ENCODE assay signal across 34 cellular contexts in genomic region chr12:130331146-130331545, GRCh38. TPM values are rescaled to one million over a fixed set of nuclear protein-coding genes. Genes with fewer than 3 reads are reported as not detected.
"Had no signal": no experiment of that assay in that cellular context is flagged by ENCODE, and none has a peak within 500 bp of the region (broad histone marks: within the 10 kb centered on the region; RNA-seq: fewer than 3 reads in every experiment).

No MANE protein-coding gene starts in this region.

- H3K4me1 Mint-ChIP-seq: activated CD4-positive, alpha-beta T cell treated with anti-CD3 and anti-CD28 coated beads for 36 hours; activated CD4-positive, alpha-beta T cell treated with anti-CD3 and anti-CD28 coated beads, Interleukin-2, amount 10 ng/mL, durations not matched to agents 7 days and 5 days had no signal

- H3K4me3 ChIP-seq: SJSA1 had no signal

- H3K36me3 ChIP-seq: brain microvascular endothelial cell, SJSA1 had no signal

- ATAC-seq: activated CD4-positive, alpha-beta T cell treated with anti-CD3 and anti-CD28 coated beads for 36 hours; activated CD4-positive, CD25-positive, alpha-beta regulatory T cell treated with anti-CD3 and anti-CD28 coated beads, Interleukin-2, amount 50 U/mL, for 24 hours; activated naive CD4-positive, alpha-beta T cell treated with anti-CD3 and anti-CD28 coated beads, Interleukin-2, amount 50 U/mL, for 72 hours; activated T-cell treated with anti-CD3 and anti-CD28 coated beads, Interleukin-2, amount 50 U/mL, for 4 hours; Panc1 had no signal

- H3K27me3 ChIP-seq: brain microvascular endothelial cell, SJSA1 had no signal

- H3K4me3 Mint-ChIP-seq: activated CD4-positive, alpha-beta T cell treated with anti-CD3 and anti-CD28 coated beads for 36 hours; activated CD4-positive, alpha-beta T cell treated with anti-CD3 and anti-CD28 coated beads, Interleukin-2, amount 10 ng/mL, durations not matched to agents 7 days and 5 days; activated naive CD4-positive, alpha-beta T cell treated with anti-CD3 and anti-CD28 coated beads for 36 hours; activated T-cell treated with anti-CD3 and anti-CD28 coated beads, Interleukin-2, amount 50 U/mL, for 4 hours; activated T-helper 1 cell treated with anti-CD3 and anti-CD28 coated beads, Interleukin-12 subunit alpha, Interleukin-12 subunit beta, Interleukin-2, Interleukin-4 antibody, amounts not matched to agents 30 ng/mL and 10 ng/mL and 1 ng/mL, durations not matched to agents 14 hours and 24 hours and 36 hours; T-helper 1 cell treated with Interleukin-12 subunit alpha and Interleukin-12 subunit beta and Interleukin-4 antibody, amounts not matched to agents 30 μg/mL and 1 μg/mL, for 36 hours; T-helper 2 cell treated with Interferon-gamma antibody and Interleukin-4, amounts not matched to agents 5 μg/mL and 100 μg/mL, for 36 hours had no signal

- DNase-seq: activated CD4-positive, alpha-beta T cell treated with anti-CD3 and anti-CD28 coated beads for 36 hours; activated CD4-positive, alpha-beta T cell treated with anti-CD3 and anti-CD28 coated beads, Interleukin-2, amount 10 ng/mL, durations not matched to agents 7 days and 5 days; activated CD4-positive, alpha-beta T cell treated with anti-CD3 and anti-CD28 coated beads, Interleukin-2, amount 50 U/mL, for 48 hours; activated CD8-positive, alpha-beta memory T cell treated with anti-CD3 and anti-CD28 coated beads, Interleukin-2, amount 50 U/mL, for 4 hours; activated gamma-delta T cell treated with Interleukin-2 at 50 U/mL for 16 hours; activated naive CD4-positive, alpha-beta T cell treated with anti-CD3 and anti-CD28 coated beads for 36 hours; activated T-cell treated with anti-CD3 and anti-CD28 coated beads for 4 hours; activated T-cell treated with anti-CD3 and anti-CD28 coated beads, Interleukin-2, amount 50 U/mL, for 4 hours; amniotic stem cell; aorta; brain microvascular endothelial cell; central memory CD4-positive, alpha-beta T cell; NCI-H1105; NCI-H1417 treated with DMSO at 0.1 percent for 48 hours; NCI-H1694; NCI-H1930; NCI-H2081 treated with DMSO at 0.1 percent for 48 hours; NCI-H226; NCI-H446 treated with DMSO at 0.1 percent for 48 hours; NCI-H524; NCI-H69; NCI-H82; SHP77; SK-N-SH had no signal

- H3K9ac ChIP-seq: KMS-11, SK-N-SH had no signal

- H3K27ac Mint-ChIP-seq: activated CD4-positive, alpha-beta T cell treated with anti-CD3 and anti-CD28 coated beads for 36 hours; activated CD4-positive, alpha-beta T cell treated with anti-CD3 and anti-CD28 coated beads, Interleukin-2, amount 10 ng/mL, durations not matched to agents 7 days and 5 days; activated naive CD4-positive, alpha-beta T cell treated with anti-CD3 and anti-CD28 coated beads for 36 hours; activated naive CD4-positive, alpha-beta T cell treated with anti-CD3 and anti-CD28 coated beads, Interleukin-2, amount 50 U/mL, for 72 hours; activated T-helper 1 cell treated with anti-CD3 and anti-CD28 coated beads, Interleukin-12 subunit alpha, Interleukin-12 subunit beta, Interleukin-2, Interleukin-4 antibody, amounts not matched to agents 30 ng/mL and 10 ng/mL and 1 ng/mL, durations not matched to agents 14 hours and 24 hours and 36 hours; T-helper 1 cell treated with Interleukin-12 subunit alpha and Interleukin-12 subunit beta and Interleukin-4 antibody, amounts not matched to agents 30 μg/mL and 1 μg/mL, for 36 hours; T-helper 2 cell treated with Interferon-gamma antibody and Interleukin-4, amounts not matched to agents 5 μg/mL and 100 μg/mL, for 36 hours had no signal

- H3K4me2 ChIP-seq: KMS-11, SK-N-SH had no signal

- H3K4me1 ChIP-seq: SJSA1 had no signal

- H3K27ac ChIP-seq: brain microvascular endothelial cell, KMS-11, SJSA1 had no signal

- H3K9me3 Mint-ChIP-seq: activated CD4-positive, alpha-beta T cell treated with anti-CD3 and anti-CD28 coated beads, Interleukin-2, amount 10 ng/mL, durations not matched to agents 7 days and 5 days; activated naive CD4-positive, alpha-beta T cell treated with anti-CD3 and anti-CD28 coated beads for 36 hours; activated naive CD4-positive, alpha-beta T cell treated with anti-CD3 and anti-CD28 coated beads, Interleukin-2, amount 50 U/mL, for 72 hours; activated T-cell treated with anti-CD3 and anti-CD28 coated beads, Interleukin-2, amount 50 U/mL, for 4 hours; activated T-helper 1 cell treated with anti-CD3 and anti-CD28 coated beads, Interleukin-12 subunit alpha, Interleukin-12 subunit beta, Interleukin-2, Interleukin-4 antibody, amounts not matched to agents 30 ng/mL and 10 ng/mL and 1 ng/mL, durations not matched to agents 14 hours and 24 hours and 36 hours; T-helper 1 cell treated with Interleukin-12 subunit alpha and Interleukin-12 subunit beta and Interleukin-4 antibody, amounts not matched to agents 30 μg/mL and 1 μg/mL, for 36 hours; T-helper 2 cell treated with Interferon-gamma antibody and Interleukin-4, amounts not matched to agents 5 μg/mL and 100 μg/mL, for 36 hours had no signal

- H3K36me3 Mint-ChIP-seq: activated naive CD4-positive, alpha-beta T cell treated with anti-CD3 and anti-CD28 coated beads, Interleukin-2, amount 50 U/mL, for 72 hours had no signal

RNA-seq across cellular contexts. Expression of gene PIWIL1, which starts 6.5 kb away (rescaled TPM):
- total RNA-seq: activated CD4-positive, alpha-beta T cell treated with anti-CD3 and anti-CD28 coated beads for 36 hours; activated CD4-positive, alpha-beta T cell treated with anti-CD3 and anti-CD28 coated beads, Interleukin-2, amount 10 ng/mL, durations not matched to agents 7 days and 5 days; activated naive CD4-positive, alpha-beta T cell treated with anti-CD3 and anti-CD28 coated beads for 36 hours; activated naive CD4-positive, alpha-beta T cell treated with anti-CD3 and anti-CD28 coated beads, Interleukin-2, amount 50 U/mL, for 72 hours; activated T-cell treated with anti-CD3 and anti-CD28 coated beads, Interleukin-2, amount 50 U/mL, for 4 hours; activated T-helper 1 cell treated with anti-CD3 and anti-CD28 coated beads, Interleukin-12 subunit alpha, Interleukin-12 subunit beta, Interleukin-2, Interleukin-4 antibody, amounts not matched to agents 30 ng/mL and 10 ng/mL and 1 ng/mL, durations not matched to agents 14 hours and 24 hours and 36 hours; aorta; M059J; RPMI7951; SJSA1 had no signal
- polyA plus RNA-seq: aorta had no signal
